In the genomic region with DNA sequence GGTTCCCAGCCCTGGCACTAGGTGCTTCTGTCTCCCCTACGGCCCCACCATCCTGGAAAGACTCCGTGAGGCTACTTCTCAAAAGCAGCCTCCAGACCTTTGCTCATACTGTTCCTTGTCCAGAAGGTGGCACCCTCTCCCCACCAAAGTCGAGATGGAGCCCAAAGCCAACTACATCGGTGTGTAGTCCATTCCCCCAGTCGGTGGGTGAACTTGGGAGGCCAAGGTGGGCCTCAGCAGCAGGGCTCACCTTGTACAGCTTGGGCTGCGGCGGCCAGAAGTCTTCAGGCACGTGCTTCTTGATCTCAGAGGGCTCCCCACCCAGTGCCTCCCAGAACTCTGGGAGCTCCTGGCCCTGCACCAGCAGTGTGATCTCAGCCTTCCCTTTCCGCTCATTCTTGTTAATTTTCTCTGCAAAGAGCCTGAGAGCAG, we compare ENCODE assay signal across 8 cellular contexts. TPM values are rescaled to one million over a fixed set of nuclear protein-coding genes. Genes with fewer than 3 reads are reported as not detected.
DNase-seq lines count a peak whose midpoint lies in the region; ATAC-seq and TF ChIP-seq lines count a peak whose summit lies in the region.

No MANE protein-coding gene starts in this region.

- CTCF ChIA-PET in CD8-positive, alpha-beta T cell (lab: Charles Lee), result interaction anchor here (1.0 to 1.6 kb wide), 3 partner anchors 18 to 88 kb away, joined by 3 to 7 read pairs (median 3); no protein-coding TSS in a partner anchor

- H3K4me2 ChIP-seq in OCI-LY3 (ENCODE audit: low read length), result no peak overlapping the region

- no peaks in the 10 kb centered on the region for H3K9me3 ChIP-seq in CD8-positive, alpha-beta T cell (ENCODE audit: low read length)
- H3K9me3 ChIP-seq in OCI-LY3 (ENCODE audit: insufficient read depth, low read length), result no peaks in the 10 kb centered on the region

- POLR2A ChIA-PET in CD8-positive, alpha-beta T cell (lab: Charles Lee), result no interaction called here

- peak; percentile 61 for TF ChIP-seq CTCF in CD8-positive, alpha-beta T cell (IDR thresholded peaks at IDR 0.05)
- peak; percentile 37 for TF ChIP-seq CTCF in HL-60 (IDR thresholded peaks at IDR 0.05; ENCODE audit: insufficient read depth, low read length)
- peak; percentile 39; the same call in 1 of the 2 replicates for TF ChIP-seq CTCF in OCI-LY3 (IDR thresholded peaks at IDR 0.05; ENCODE audit: low read depth, low read length)
- TF ChIP-seq CTCF in natural killer cell (IDR thresholded peaks at IDR 0.05), result peak; percentile 62

- H3K27me3 ChIP-seq in CD8-positive, alpha-beta T cell (ENCODE audit: insufficient read depth, low read length), result no peaks in the 10 kb centered on the region
- H3K27me3 ChIP-seq in HL-60 (ENCODE audit: insufficient read depth, poor library complexity, severe bottlenecking), result no peaks in the 10 kb centered on the region
- no peaks in the 10 kb centered on the region for H3K27me3 ChIP-seq in OCI-LY3 (ENCODE audit: low read depth, low read length)

- no peak overlapping the region for H3K27ac ChIP-seq in CD8-positive, alpha-beta T cell (ENCODE audit: low read depth, low read length)
- H3K27ac ChIP-seq in HL-60 (replicated peaks) (no peak overlapping the region), OCI-LY3 (ENCODE audit: low read length) (no peak overlapping the region)

- H4K20me1 ChIP-seq in OCI-LY3 (ENCODE audit: insufficient read depth, low read length), result no peaks in the 10 kb centered on the region

- ATAC-seq in CD8-positive, alpha-beta T cell, result peak; percentile 84
- ATAC-seq in natural killer cell (peak; percentile 74 to 89 (median 78)), GM19324 (IDR thresholded peaks at IDR 0.05; ENCODE audit: low FRiP score, unreplicated experiment) (no peak)

- no peaks in the 10 kb centered on the region for H3K9me3 Mint-ChIP-seq in CD8-positive, alpha-beta T cell
- no peaks in the 10 kb centered on the region for H3K9me3 Mint-ChIP-seq in natural killer cell

- H3K4me1 Mint-ChIP-seq in CD8-positive, alpha-beta T cell (ENCODE audit: low read depth), result peaks cover 3% of the 10 kb centered on the region
- peaks cover 4 to 5% of the 10 kb centered on the region in 2 donors for H3K4me1 Mint-ChIP-seq in natural killer cell

- H3K36me3 Mint-ChIP-seq in CD8-positive, alpha-beta T cell, result peaks cover 81% of the 10 kb centered on the region
- H3K36me3 Mint-ChIP-seq in natural killer cell, result peaks cover 6% of the 10 kb centered on the region

- intact Hi-C loops in CD8-positive, alpha-beta T cell (cut with DNase I, micrococcal nuclease), result loop anchor here in 1 of 2 experiments (10.0 kb wide), 1 partner anchor 246 kb away; no protein-coding TSS in a partner anchor
- intact Hi-C loops in natural killer cell (cut with micrococcal nuclease), result no loop called here

- peak overlapping the region; percentile 69 for H3K27ac Mint-ChIP-seq in CD8-positive, alpha-beta T cell
- peak overlapping the region; percentile 67 to 75 for H3K27ac Mint-ChIP-seq in natural killer cell

- no peak overlapping the region for H3K4me3 Mint-ChIP-seq in CD8-positive, alpha-beta T cell
- H3K4me3 Mint-ChIP-seq in natural killer cell, result peak overlapping the region; percentile 42

- H3K4me3 ChIP-seq in CD8-positive, alpha-beta T cell (ENCODE audit: low read depth, low read length), result no peak overlapping the region
- no peak overlapping the region for H3K4me3 ChIP-seq in HL-60 (replicated peaks; ENCODE audit: insufficient read depth, low read length)
- no peak overlapping the region for H3K4me3 ChIP-seq in OCI-LY3 (ENCODE audit: low read length)

- H3K36me3 ChIP-seq in CD8-positive, alpha-beta T cell (ENCODE audit: insufficient read depth, low read length), result peaks cover 66% of the 10 kb centered on the region
- H3K36me3 ChIP-seq in OCI-LY3 (replicated peaks; ENCODE audit: low read depth, low read length), result no peaks in the 10 kb centered on the region

- H3K4me1 ChIP-seq in CD8-positive, alpha-beta T cell (ENCODE audit: insufficient read depth, low read length), result no peaks in the 10 kb centered on the region
- no peaks in the 10 kb centered on the region for H3K4me1 ChIP-seq in OCI-LY3 (ENCODE audit: low read length)

- DNase-seq in CD8-positive, alpha-beta T cell, result peak; percentile 42 to 76 (median 63)
- DNase-seq in HL-60 (ENCODE audit: low read depth in 1 of 2, low spot score in 1 of 2) (peak in 1 of 2 experiments; percentile 49), activated T-cell treated with anti-CD3 and anti-CD28 coated beads for 48 hours (ENCODE audit: low read depth) (peak; percentile 53), erythroblast (lab: John Stamatoyannopoulos, UW) (peak; percentile 73 to 86), natural killer cell (peak; percentile 51), superior temporal gyrus (ENCODE audit: extremely low spot score) (peak; percentile 86)

- H2AFZ ChIP-seq in OCI-LY3 (ENCODE audit: low read depth, low read length), result no peak overlapping the region

- no peaks in the 10 kb centered on the region for H3K27me3 Mint-ChIP-seq in CD8-positive, alpha-beta T cell (ENCODE audit: low read depth)
- H3K27me3 Mint-ChIP-seq in natural killer cell (ENCODE audit: low read depth in 2 of 2), result no peaks in the 10 kb centered on the region

- H3K9ac ChIP-seq in OCI-LY3 (ENCODE audit: low read length), result no peak overlapping the region

- TF ChIP-seq POLR2A in erythroblast (IDR thresholded peaks at IDR 0.05; ENCODE audit: low read length), result no peak

- no peaks in the 10 kb centered on the region for H3K79me2 ChIP-seq in OCI-LY3 (ENCODE audit: low read length)

RNA-seq across cellular contexts. Expression of a gene that starts 10.2 kb away (rescaled TPM):
- 100 to 1,000 TPM; 220 to 225 TPM for total RNA-seq in CD8-positive, alpha-beta T cell
- total RNA-seq in natural killer cell, result 100 to 1,000 TPM; 286 to 342 (median 327) TPM

RNA-seq across cellular contexts. Expression of a gene that starts 12.1 kb away (rescaled TPM):
- 10 to 100 TPM in 1 of 2 experiments, 1 to 10 TPM in 1; 9.6 to 11.0 TPM for total RNA-seq in CD8-positive, alpha-beta T cell
- 10 to 100 TPM; 10.6 to 12.8 (median 11.3) TPM for total RNA-seq in natural killer cell

RNA-seq across cellular contexts. Expression of a gene that starts 22.9 kb away (rescaled TPM):
- total RNA-seq in CD8-positive, alpha-beta T cell, result 10 to 100 TPM; 12.5 TPM
- 10 to 100 TPM; 19.7 to 26.2 (median 25.8) TPM for total RNA-seq in natural killer cell
